In genomic region chr9:116694892-116695291, GRCh38 we compare ENCODE assay signal across 13 cellular contexts. TPM values are rescaled to one million over a fixed set of nuclear protein-coding genes. Genes with fewer than 3 reads are reported as not detected.
DNase-seq lines count a peak whose midpoint lies in the region; ATAC-seq, FAIRE-seq and TF ChIP-seq lines count a peak whose summit lies in the region.
"Had no signal": no experiment of that assay in that cellular context is flagged by ENCODE, and none has a peak within 500 bp of the region (broad histone marks: within the 10 kb centered on the region; RNA-seq: fewer than 3 reads in every experiment).

No MANE protein-coding gene starts in this region.

- H3K27me3 ChIP-seq in BLaER1 (no peaks in the 10 kb centered on the region), GM12878 (replicated peaks in 1 of 2; ENCODE audit: control insufficient read depth in 2 of 2, insufficient read depth in 2 of 2, low read length in 1 of 2) (no peaks in the 10 kb centered on the region), pancreas (no peaks in the 10 kb centered on the region), testis (no peaks in the 10 kb centered on the region), tibial nerve (no peaks in the 10 kb centered on the region)

- H3K27ac ChIP-seq in BLaER1 (no peak overlapping the region), GM12878 (ENCODE audit: control insufficient read depth, insufficient read depth) (no peak overlapping the region), pancreas (peak overlapping the region in 1 of 4 donors; percentile 10), testis (no peak overlapping the region), tibial nerve (no peak overlapping the region)

- no TSS peak for BruUV-seq in GM12878 (replicated peaks; lab: Mats Ljungman, UMichigan)

- POLR2A ChIA-PET in GM12878 (lab: Charles Lee) = no interaction called here

- SMC1A ChIA-PET in GM12878 (lab: Charles Lee; ENCODE audit: uncharacterized antibody, unreplicated experiment) = interaction anchor here (0.9 to 1.7 kb wide), 2 partner anchors 10 to 19 kb away, joined by 3 to 6 read pairs; no protein-coding TSS in a partner anchor

- TF ChIP-seq POLR2A in GM12878 (IDR thresholded peaks at IDR 0.05; ENCODE audit: low read depth, low read length) (no peak), testis (IDR thresholded peaks at IDR 0.05) (no peak), tibial nerve (IDR thresholded peaks at IDR 0.05) (no peak)

- WGBS in GM12878 (ENCODE audit: insufficient coverage, insufficient replicate concordance, low lambda C conversion rate, missing lambda C conversion rate) = 97% methylated on average over 3 of the region's 3 CpGs
- WGBS in pancreas, 2 donors = 23 to 24% methylated on average over 3 of the region's 3 CpGs
- WGBS in testis, 2 donors = 73 to 76% methylated on average over 3 of the region's 3 CpGs
- 91 to 92% methylated on average over 3 of the region's 3 CpGs for WGBS in tibial nerve, 2 donors

- H3K4me3 ChIP-seq in BLaER1 (no peak overlapping the region), GM12878 (no peak overlapping the region), pancreas (no peak overlapping the region), testis (no peak overlapping the region), tibial nerve (no peak overlapping the region)
- H3K4me3 ChIP-seq: GM23338 had no signal

- no peak overlapping the region for H2AFZ ChIP-seq in GM12878 (ENCODE audit: control insufficient read depth, low read depth, low read length)
- H2AFZ ChIP-seq: GM23338 had no signal

- no peak overlapping the region for H3K9ac ChIP-seq in BLaER1
- no peak overlapping the region for H3K9ac ChIP-seq in GM12878 (ENCODE audit: control insufficient read depth, insufficient read depth, low read length)

- no peak for FAIRE-seq in GM12878 (lab: Jason Lieb, UNC)
- FAIRE-seq in pancreas (lab: Jason Lieb, UNC) = no peak

- CTCF ChIA-PET in GM12878 (lab: Yijun Ruan, JAX) = interaction anchor here (0.6 kb wide), 1 partner anchor 11 kb away, joined by 3 read pairs; no protein-coding TSS in a partner anchor

- DNase-seq in GM12878 (ENCODE audit: low read depth, low spot score) (no peak), left colon (no peak), pancreas (no peak), testis (no peak), tibial nerve (ENCODE audit: low spot score in 2 of 2) (no peak), SKM-1 (lab: John Stamatoyannopoulos, UW; ENCODE audit: unreplicated experiment) (no peak)
- DNase-seq: Caco-2; CD8-positive, alpha-beta memory T cell; DND-41; GDM1; H7 had no signal

- no peak for TF ChIP-seq EP300 in GM12878 (IDR thresholded peaks at IDR 0.05; ENCODE audit: borderline replicate concordance in 1 of 2, control insufficient read depth in 1 of 2, low read depth in 2 of 2, low read length in 2 of 2)
- TF ChIP-seq EP300 in tibial nerve (IDR thresholded peaks at IDR 0.05) = no peak

- H3K79me2 ChIP-seq in GM12878 (ENCODE audit: control insufficient read depth, insufficient read depth, low read length) = peaks cover 44% of the 10 kb centered on the region

- TF ChIP-seq CTCF in GM12878 (IDR thresholded peaks at IDR 0.05 in 2 of 3, conservative IDR thresholded peaks at IDR 0.05 in 1 of 3; ENCODE audit: control insufficient read depth in 2 of 3, extremely low read depth in 1 of 3, insufficient read depth in 1 of 3, low read depth in 3 of 3, low read length in 3 of 3) (no peak), pancreas (IDR thresholded peaks at IDR 0.05) (no peak), testis (IDR thresholded peaks at IDR 0.05) (no peak), tibial nerve (IDR thresholded peaks at IDR 0.05) (no peak)

- in situ Hi-C loops in GM12878 (cut with MboI) = no loop called here

- TF ChIP-seq RAD21 in GM12878 (IDR thresholded peaks at IDR 0.05; ENCODE audit: insufficient read depth, low read depth, low read length) = no peak

- RAD21 ChIA-PET in GM12878 (lab: Charles Lee; ENCODE audit: unreplicated experiment) = interaction anchor here (1.7 kb wide), 1 partner anchor 40 kb away, joined by 3 read pairs; no protein-coding TSS in a partner anchor

- H3K9me3 ChIP-seq in BLaER1 (peaks cover 18% of the 10 kb centered on the region; the same call in 1 of the 2 replicates), GM12878 (replicated peaks; ENCODE audit: control insufficient read depth, insufficient read depth, low read length) (no peaks in the 10 kb centered on the region; the same call in 2 of the 3 replicates), pancreas (no peaks in the 10 kb centered on the region), testis (no peaks in the 10 kb centered on the region), tibial nerve (no peaks in the 10 kb centered on the region)
- H3K9me3 ChIP-seq: Caco-2 had no signal

- H3K36me3 ChIP-seq in BLaER1 (peaks cover 45% of the 10 kb centered on the region), GM12878 (ENCODE audit: control insufficient read depth in 2 of 2, insufficient read depth in 2 of 2, low read length in 1 of 2) (peaks cover 15% of the 10 kb centered on the region in 2 experiments), pancreas (peaks cover 4 to 22% (median 6%) of the 10 kb centered on the region in 3 donors), testis (ENCODE audit: low read depth, missing control alignments) (no peaks in the 10 kb centered on the region), tibial nerve (peaks cover 0 to 45% (median 20%) of the 10 kb centered on the region in 3 donors)

- H4K20me1 ChIP-seq in BLaER1 = peaks cover 99% of the 10 kb centered on the region
- no peaks in the 10 kb centered on the region for H4K20me1 ChIP-seq in GM12878 (ENCODE audit: control insufficient read depth, insufficient read depth)

- intact Hi-C loops in GM12878 (cut with micrococcal nuclease; ENCODE audit: unreplicated experiment) = no loop called here
- intact Hi-C loops in left colon (cut with DNase I, micrococcal nuclease) = no loop called here
- intact Hi-C loops in pancreas (cut with DNase I) = no loop called here
- intact Hi-C loops in testis (cut with DNase I; ENCODE audit: low total_unique reads) = no loop called here

- ATAC-seq in GM12878 (peak; percentile 5; the same call in 2 of the 3 replicates), left colon (peak; percentile 21), pancreas (peak; percentile 26 to 58 (median 46))
- ATAC-seq: GM23338 had no signal

- H3K4me1 ChIP-seq in BLaER1 (peaks cover 24% of the 10 kb centered on the region; the same call in 1 of the 2 replicates), GM12878 (ENCODE audit: control insufficient read depth, insufficient read depth, low read length) (peaks cover 9% of the 10 kb centered on the region), pancreas (peaks cover 17 to 44% (median 17%) of the 10 kb centered on the region in 3 donors), testis (no peaks in the 10 kb centered on the region), tibial nerve (peaks cover 0 to 16% (median 0%) of the 10 kb centered on the region in 4 donors)

- H3K4me2 ChIP-seq in BLaER1 (peak overlapping the region; percentile 26; the same call in 1 of the 2 replicates), GM12878 (ENCODE audit: control insufficient read depth, insufficient read depth) (no peak overlapping the region)
- H3K4me2 ChIP-seq: GM23338 had no signal

TF ChIP-seq in GM12878, 131 proteins besides CTCF, POLR2A, EP300 and RAD21 (continues in another document):
- TF ChIP-seq FOS (IDR thresholded peaks at IDR 0.05; ENCODE audit: borderline replicate concordance, extremely low read depth, insufficient read length) (no peak), SREBF1 (IDR thresholded peaks at IDR 0.05; ENCODE audit: low read length) (no peak)

RNA-seq across cellular contexts. Expression of gene TRIM32, which starts 7.8 kb away (rescaled TPM):
- 39.5 and 42.8 TPM in 2 replicates for total RNA-seq in GM12878 (2013; cell fraction: nucleolus; rRNA removed)
- total RNA-seq in GM12878 (2014; rRNA removed) = 12.1 and 13.6 TPM in 2 replicates
- 9.5 and 10.0 TPM in 2 replicates for total RNA-seq in GM12878 (2014; rRNA removed; fragmentation: Illumina TruSeq; extraction: Trizol)
- 21.4 and 23.8 TPM in 2 replicates for total RNA-seq in GM12878 (2021)
- polyA plus RNA-seq in GM12878 (2011; ENCODE audit: low read depth) = 8.7 TPM
- 17.7 and 21.3 TPM in 2 replicates for polyA plus RNA-seq in GM12878 (2011; rRNA removed)
- 15.8 and 19.9 TPM in 2 replicates for polyA plus RNA-seq in GM12878 (2011; cell fraction: cytosol; rRNA removed)
- polyA plus RNA-seq in GM12878 (2011; cell fraction: nucleus; rRNA removed) = 25.5 and 25.9 TPM in 2 replicates
- 7.5 and 10.1 TPM in 2 replicates for polyA plus RNA-seq in GM12878 (2012)
- polyA plus RNA-seq in GM12878 (2014; fragmentation: Illumina TruSeq; extraction: Trizol) = 12.3 and 12.6 TPM in 2 replicates
- 10 to 100 TPM in 1 of 2 experiments, 1 to 10 TPM in 1; 7.1 to 11.4 TPM for polyA plus RNA-seq in GM12878 (2014; fragmentation: Nextera tagmentation; extraction: Ambion mirVana)
- polyA plus RNA-seq in GM12878 (2014; rRNA removed) = 10.1 and 10.9 TPM in 2 replicates
- polyA plus RNA-seq in GM12878 (2016; fragmentation: Nextera tagmentation; extraction: Ambion mirVana) = 10 to 100 TPM; 18.6 to 23.3 TPM
- polyA minus RNA-seq in GM12878 (2011; rRNA and poly(A)+ RNA removed) = 45.8 and 47.4 TPM in 2 replicates
- polyA minus RNA-seq in GM12878 (2011; cell fraction: cytosol; rRNA and poly(A)+ RNA removed) = 10.7 and 12.6 TPM in 2 replicates
- 27.4 and 38.9 TPM in 2 replicates for polyA minus RNA-seq in GM12878 (2011; cell fraction: nucleus; rRNA and poly(A)+ RNA removed)
- total RNA-seq in left colon = 10 to 100 TPM; 11.4 to 17.7 TPM
- total RNA-seq in pancreas = 10 to 100 TPM in 3 of 6 donors, 1 to 10 TPM in 3; 5.9 to 18.2 (median 9.5) TPM
- polyA plus RNA-seq in pancreas = 1 to 10 TPM; 2.4 to 3.2 TPM
- 10 to 100 TPM; 12.6 to 15.2 TPM for total RNA-seq in testis
- polyA plus RNA-seq in testis (ENCODE audit: insufficient read depth, low read depth, low replicate concordance) = 12.5 TPM
- 10 to 100 TPM; 11.4 to 19.8 (median 15.9) TPM for total RNA-seq in tibial nerve
